ENCODE assay signal across 1 cellular context in genomic region chr4:157701695-157701994, GRCh38.
TF ChIP-seq lines count a peak whose summit lies in the region.

No MANE protein-coding gene starts in this region.

TF ChIP-seq in SK-N-SH, 30 proteins besides CTCF, POLR2A, EP300 and RAD21 (continued from another document):
- TF ChIP-seq USF1 (IDR thresholded peaks at IDR 0.05; ENCODE audit: borderline replicate concordance, low read depth), result no peak
- no peak for TF ChIP-seq NFIC (IDR thresholded peaks at IDR 0.05; ENCODE audit: borderline replicate concordance)
- no peak for TF ChIP-seq TCF12 (IDR thresholded peaks at IDR 0.05)
- no peak for TF ChIP-seq TAF1 (IDR thresholded peaks at IDR 0.05; ENCODE audit: borderline replicate concordance, low read depth, low read length)
- TF ChIP-seq RXRA (IDR thresholded peaks at IDR 0.05; ENCODE audit: borderline replicate concordance, low read depth), result no peak
